ENCODE assay signal across 11 cellular contexts in genomic region chr20:48912065-48912464, GRCh38. TPM values are rescaled to one million over a fixed set of nuclear protein-coding genes. Genes with fewer than 3 reads are reported as not detected.
A peak's percentile ranks its signal among the peaks of the same experiment; 100 is the strongest.
DNase-seq lines count a peak whose midpoint lies in the region; ATAC-seq lines count a peak whose summit lies in the region.
"Had no signal": no experiment of that assay in that cellular context is flagged by ENCODE, and none has a peak within 500 bp of the region (broad histone marks: within the 10 kb centered on the region; RNA-seq: fewer than 3 reads in every experiment).

No MANE protein-coding gene starts in this region.

- intact Hi-C loops in Right ventricle myocardium inferior (cut with DNase I) = no loop called here

- peak overlapping the region; percentile 13 for H3K4me3 Mint-ChIP-seq in memory B cell
- H3K4me3 Mint-ChIP-seq: T-helper 1 cell treated with Interleukin-12 subunit alpha and Interleukin-12 subunit beta and Interleukin-4 antibody, amounts not matched to agents 30 μg/mL and 1 μg/mL, for 36 hours had no signal

- ATAC-seq in GM18861 (IDR thresholded peaks at IDR 0.05; ENCODE audit: unreplicated experiment) (peak; percentile 83), GM21786 (IDR thresholded peaks at IDR 0.05; ENCODE audit: unreplicated experiment) (peak; percentile 92), HG03442 (IDR thresholded peaks at IDR 0.05; ENCODE audit: unreplicated experiment) (peak; percentile 77), memory B cell (ENCODE audit: low read depth) (peak; percentile 94), Right ventricle myocardium inferior (no peak)

- peaks cover 3% of the 10 kb centered on the region for H3K9me3 Mint-ChIP-seq in memory B cell

- peaks cover 21% of the 10 kb centered on the region for H3K4me1 Mint-ChIP-seq in memory B cell

- H3K27ac Mint-ChIP-seq in memory B cell = peak overlapping the region; percentile 86
- H3K27ac Mint-ChIP-seq: T-helper 1 cell treated with Interleukin-12 subunit alpha and Interleukin-12 subunit beta and Interleukin-4 antibody, amounts not matched to agents 30 μg/mL and 1 μg/mL, for 36 hours had no signal

- DNase-seq in memory B cell (ENCODE audit: low spot score in 2 of 2) (peak; percentile 56 to 69), foreskin melanocyte (no peak), Right ventricle myocardium inferior (ENCODE audit: missing footprints) (no peak), NCI-H2107 (lab: John Stamatoyannopoulos, UW) (no peak), NOMO-1 treated with dmso at 0.1 percent for 144 hours (lab: John Stamatoyannopoulos, UW; ENCODE audit: unreplicated experiment) (no peak)
- DNase-seq: cerebellar nuclear complex had no signal

- H3K36me3 Mint-ChIP-seq in memory B cell = no peaks in the 10 kb centered on the region
- H3K36me3 Mint-ChIP-seq: naive thymus-derived CD8-positive, alpha-beta T cell had no signal

- no peaks in the 10 kb centered on the region for H3K27me3 Mint-ChIP-seq in memory B cell

RNA-seq across cellular contexts. Expression of gene ARFGEF2, which starts 9.4 kb away (rescaled TPM):
- 39.1 TPM for total RNA-seq in Right ventricle myocardium inferior

Comparison
In these comparisons a context has a peak if more than half of its experiments do, and no peak if none do; other contexts are left out.
1. DNase-seq: peak in memory B cell (2 of 2); none in foreskin melanocyte (single experiment), Right ventricle myocardium inferior (single experiment), NCI-H2107 (single experiment) and NOMO-1 treated with dmso at 0.1 percent for 144 hours (single experiment).